Comparison of ENCODE assay signal across 1 cellular context in the genomic region with DNA sequence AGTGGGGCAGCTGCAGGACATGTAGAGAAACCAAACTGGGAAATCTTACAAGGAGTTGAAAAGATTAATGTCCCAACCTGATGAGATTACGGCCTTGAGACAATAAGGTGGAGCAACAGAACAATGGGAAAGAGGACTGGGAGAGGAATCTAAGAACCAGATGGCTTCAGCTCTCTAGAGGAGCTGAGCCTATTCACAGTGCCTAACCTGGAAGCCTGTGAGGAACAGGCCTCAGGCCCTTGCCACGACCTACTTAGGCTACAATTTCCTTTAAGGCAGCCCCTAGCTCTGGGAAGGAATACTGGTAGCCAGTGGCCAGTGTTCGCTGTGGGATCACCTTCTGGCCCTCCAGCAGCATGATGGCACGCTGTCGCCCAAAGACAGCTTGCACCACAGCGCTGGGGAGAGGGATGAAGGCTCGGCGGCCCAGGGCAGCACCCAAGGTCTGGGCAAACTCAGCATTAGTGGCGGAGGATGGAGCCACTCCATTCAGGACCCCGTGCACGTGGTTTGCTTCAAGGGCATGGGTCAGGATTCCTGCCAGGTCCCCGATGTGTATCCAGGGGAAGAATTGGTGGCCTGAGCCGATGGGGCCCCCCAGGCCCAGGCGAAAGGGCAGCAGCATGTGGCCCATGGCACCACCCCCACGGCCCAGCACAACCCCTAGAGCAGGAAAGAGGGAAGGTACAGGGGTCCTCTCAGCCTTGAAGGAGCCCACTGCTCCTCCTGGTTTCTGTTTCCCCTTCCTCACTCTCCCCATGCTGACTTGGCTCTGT.
A peak's percentile ranks its signal among the peaks of the same experiment; 100 is the strongest.
TF ChIP-seq lines count a peak whose summit lies in the region.

No MANE protein-coding gene starts in this region.

TF ChIP-seq in endothelial cell of umbilical vein, 7 proteins besides CTCF, POLR2A, EP300 and RAD21:
- TF ChIP-seq POLR2AphosphoS5 (IDR thresholded peaks at IDR 0.05; ENCODE audit: insufficient read depth, low read depth, low read length): peak; percentile 32
- TF ChIP-seq FOS (IDR thresholded peaks at IDR 0.05; ENCODE audit: borderline replicate concordance, insufficient read depth, low read length): no peak
TF ChIP-seq in endothelial cell of umbilical vein: peak in this region for 1.
